Comparison of ENCODE assay signal across 27 cellular contexts in genomic region chr14:76664790-76665189, GRCh38.
"Had no signal": no experiment of that assay in that cellular context is flagged by ENCODE, and none has a peak within 500 bp of the region (broad histone marks: within the 10 kb centered on the region; RNA-seq: fewer than 3 reads in every experiment).

No MANE protein-coding gene starts in this region.

- H3K4me3 ChIP-seq: adrenal gland, body of pancreas had no signal

- H3K4me1 Mint-ChIP-seq: activated B cell treated with CpG ODN at 0.5 μM for 24 hours; activated naive CD4-positive, alpha-beta T cell treated with anti-CD3 and anti-CD28 coated beads, Interleukin-2, amount 50 U/mL, for 24 hours; activated naive CD8-positive, alpha-beta T cell treated with anti-CD3 and anti-CD28 coated beads for 36 hours; activated naive CD8-positive, alpha-beta T cell treated with anti-CD3 and anti-CD28 coated beads, Interleukin-2, amount 50 U/mL, for 24 hours; activated T-helper 17 cell treated with anti-CD3 and anti-CD28 coated beads, Interleukin-2, amount 50 U/mL, for 72 hours; T-helper 17 cell had no signal

- H3K27ac ChIP-seq: adrenal gland, body of pancreas, epithelial cell of prostate, WERI-Rb-1 had no signal

- H3K27me3 ChIP-seq: adrenal gland, body of pancreas had no signal

- H3K36me3 Mint-ChIP-seq: activated naive CD8-positive, alpha-beta T cell treated with anti-CD3 and anti-CD28 coated beads for 36 hours had no signal

- H3K4me3 Mint-ChIP-seq: activated B cell treated with CpG ODN at 0.5 μM for 24 hours; activated CD8-positive, alpha-beta T cell treated with anti-CD3 and anti-CD28 coated beads for 36 hours; activated naive CD4-positive, alpha-beta T cell treated with anti-CD3 and anti-CD28 coated beads for 36 hours; activated naive CD4-positive, alpha-beta T cell treated with anti-CD3 and anti-CD28 coated beads, Interleukin-2, amount 50 U/mL, for 24 hours; activated naive CD8-positive, alpha-beta T cell treated with anti-CD3 and anti-CD28 coated beads for 36 hours; activated naive CD8-positive, alpha-beta T cell treated with anti-CD3 and anti-CD28 coated beads, Interleukin-2, amount 50 U/mL, for 24 hours; activated T-cell treated with anti-CD3 and anti-CD28 coated beads, Interleukin-2, amount 50 U/mL, for 4 hours; activated T-helper 17 cell treated with anti-CD3 and anti-CD28 coated beads, Interleukin-2, amount 50 U/mL, for 72 hours; T-helper 17 cell; T-helper 2 cell treated with Interferon-gamma antibody and Interleukin-4, amounts not matched to agents 5 μg/mL and 100 μg/mL, for 36 hours had no signal

- ATAC-seq: activated CD4-positive, CD25-positive, alpha-beta regulatory T cell treated with anti-CD3 and anti-CD28 coated beads, Interleukin-2, amount 50 U/mL, for 24 hours; activated CD8-positive, alpha-beta T cell treated with anti-CD3 and anti-CD28 coated beads for 36 hours; activated naive CD8-positive, alpha-beta T cell treated with anti-CD3 and anti-CD28 coated beads, Interleukin-2, amount 50 U/mL, for 24 hours; activated T-cell treated with anti-CD3 and anti-CD28 coated beads, Interleukin-2, amount 50 U/mL, for 4 hours; activated T-helper 17 cell treated with anti-CD3 and anti-CD28 coated beads, Interleukin-2, amount 50 U/mL, for 72 hours; body of pancreas; T-helper 17 cell had no signal

- DNase-seq: activated B cell treated with CpG ODN at 0.5 μM for 24 hours; activated CD4-positive, alpha-beta T cell treated with anti-CD3 and anti-CD28 coated beads for 48 hours; activated CD4-positive, alpha-beta T cell treated with anti-CD3 and anti-CD28 coated beads, Interleukin-2, amount 50 U/mL, for 1 hour; activated CD4-positive, alpha-beta T cell treated with anti-CD3 and anti-CD28 coated beads, Interleukin-2, amount 50 U/mL, for 48 hours; activated CD8-positive, alpha-beta memory T cell treated with anti-CD3 and anti-CD28 coated beads for 24 hours; activated CD8-positive, alpha-beta T cell treated with anti-CD3 and anti-CD28 coated beads for 36 hours; activated effector memory CD4-positive, alpha-beta T cell treated with anti-CD3 and anti-CD28 coated beads, Interleukin-2, amount 50 U/mL, for 16 hours; activated naive CD4-positive, alpha-beta T cell treated with anti-CD3 and anti-CD28 coated beads for 36 hours; activated naive CD8-positive, alpha-beta T cell treated with anti-CD3 and anti-CD28 coated beads for 36 hours; activated naive CD8-positive, alpha-beta T cell treated with anti-CD3 and anti-CD28 coated beads, Interleukin-2, amount 50 U/mL, for 24 hours; activated T-cell treated with anti-CD3 and anti-CD28 coated beads, Interleukin-2, amount 50 U/mL, for 4 hours; adrenal gland; amygdala; aorta; body of pancreas; caudate nucleus; effector CD8-positive, alpha-beta T cell; foreskin fibroblast; T-helper 1 cell; T-helper 17 cell; T1000; WERI-Rb-1 had no signal

- H3K27ac Mint-ChIP-seq: activated B cell treated with CpG ODN at 0.5 μM for 24 hours; activated CD8-positive, alpha-beta T cell treated with anti-CD3 and anti-CD28 coated beads for 36 hours; activated naive CD4-positive, alpha-beta T cell treated with anti-CD3 and anti-CD28 coated beads for 36 hours; activated naive CD4-positive, alpha-beta T cell treated with anti-CD3 and anti-CD28 coated beads, Interleukin-2, amount 50 U/mL, for 24 hours; activated naive CD8-positive, alpha-beta T cell treated with anti-CD3 and anti-CD28 coated beads for 36 hours; activated naive CD8-positive, alpha-beta T cell treated with anti-CD3 and anti-CD28 coated beads, Interleukin-2, amount 50 U/mL, for 24 hours; activated T-helper 17 cell treated with anti-CD3 and anti-CD28 coated beads, Interleukin-2, amount 50 U/mL, for 72 hours; T-helper 17 cell; T-helper 2 cell treated with Interferon-gamma antibody and Interleukin-4, amounts not matched to agents 5 μg/mL and 100 μg/mL, for 36 hours had no signal

- H3K36me3 ChIP-seq: adrenal gland, WERI-Rb-1 had no signal

- H3K9me3 Mint-ChIP-seq: activated naive CD8-positive, alpha-beta T cell treated with anti-CD3 and anti-CD28 coated beads for 36 hours; activated T-cell treated with anti-CD3 and anti-CD28 coated beads, Interleukin-2, amount 50 U/mL, for 4 hours; activated T-helper 17 cell treated with anti-CD3 and anti-CD28 coated beads, Interleukin-2, amount 50 U/mL, for 72 hours; T-helper 2 cell treated with Interferon-gamma antibody and Interleukin-4, amounts not matched to agents 5 μg/mL and 100 μg/mL, for 36 hours had no signal

- H3K4me1 ChIP-seq: adrenal gland, body of pancreas had no signal
